In genomic region chr2:57516740-57517340, GRCh38 we compare ENCODE assay signal across 8 cellular contexts.
A peak's percentile ranks its signal among the peaks of the same experiment; 100 is the strongest.
DNase-seq lines count a peak whose midpoint lies in the region; ATAC-seq, FAIRE-seq and TF ChIP-seq lines count a peak whose summit lies in the region.

No MANE protein-coding gene starts in this region.

- no peaks in the 10 kb centered on the region for H3K27me3 ChIP-seq in bronchial epithelial cell (ENCODE audit: control insufficient read depth, insufficient read depth, low read length)
- no peaks in the 10 kb centered on the region for H3K27me3 ChIP-seq in MG63

- H3K4me3 Mint-ChIP-seq in activated T-cell treated with anti-CD3 and anti-CD28 coated beads, Interleukin-2, amount 50 U/mL, for 4 hours = no peak overlapping the region

- peak; percentile 68 for DNase-seq in DMS153 (lab: John Stamatoyannopoulos, UW)
- DNase-seq in NCI-H526 (lab: John Stamatoyannopoulos, UW) = peak; percentile 12 to 73
- DNase-seq in bronchial epithelial cell (ENCODE audit: low read depth) = peak; percentile 56
- peak; percentile 76 for DNase-seq in medulla oblongata (ENCODE audit: extremely low spot score)
- DNase-seq in activated T-cell treated with anti-CD3 and anti-CD28 coated beads, Interleukin-2, amount 50 U/mL, for 4 hours = no peak
- no peak for DNase-seq in MG63

- TF ChIP-seq CTCF in bronchial epithelial cell (IDR thresholded peaks at IDR 0.05; ENCODE audit: insufficient read depth, low read length, severe bottlenecking) = peak; percentile 33

- no peaks in the 10 kb centered on the region for H3K9me3 ChIP-seq in MG63

- H3K36me3 ChIP-seq in bronchial epithelial cell (ENCODE audit: control insufficient read depth, insufficient read depth, low read length) (no peaks in the 10 kb centered on the region), MG63 (no peaks in the 10 kb centered on the region)

- peaks cover 2% of the 10 kb centered on the region for H3K27me3 Mint-ChIP-seq in activated T-cell treated with anti-CD3 and anti-CD28 coated beads, Interleukin-2, amount 50 U/mL, for 4 hours (ENCODE audit: low read depth)

- H3K4me3 ChIP-seq in bronchial epithelial cell (ENCODE audit: low read depth, low read length) (no peak overlapping the region), MG63 (no peak overlapping the region)

- no peaks in the 10 kb centered on the region for H3K4me1 Mint-ChIP-seq in activated T-cell treated with anti-CD3 and anti-CD28 coated beads, Interleukin-2, amount 50 U/mL, for 4 hours (ENCODE audit: low read depth)

- H3K9me3 Mint-ChIP-seq in activated T-cell treated with anti-CD3 and anti-CD28 coated beads, Interleukin-2, amount 50 U/mL, for 4 hours = peaks cover 1% of the 10 kb centered on the region

- no peak for FAIRE-seq in bronchial epithelial cell (lab: Jason Lieb, UNC)

- ATAC-seq in GM19395 (IDR thresholded peaks at IDR 0.05; ENCODE audit: unreplicated experiment) (peak; percentile 96), HG03354 (IDR thresholded peaks at IDR 0.05; ENCODE audit: poor library complexity, severe bottlenecking, unreplicated experiment) (peak; percentile 98)
- no peak for ATAC-seq in activated T-cell treated with anti-CD3 and anti-CD28 coated beads, Interleukin-2, amount 50 U/mL, for 4 hours

- H3K36me3 Mint-ChIP-seq in activated T-cell treated with anti-CD3 and anti-CD28 coated beads, Interleukin-2, amount 50 U/mL, for 4 hours (ENCODE audit: insufficient read depth) = no peaks in the 10 kb centered on the region

Comparison
In these comparisons a context has a peak if more than half of its experiments do, and no peak if none do; other contexts are left out.
1. DNase-seq: peak in DMS153 (single experiment), NCI-H526 (2 of 2), bronchial epithelial cell (single experiment) and medulla oblongata (single experiment); none in activated T-cell treated with anti-CD3 and anti-CD28 coated beads, Interleukin-2, amount 50 U/mL, for 4 hours (single experiment) and MG63 (single experiment).
2. ATAC-seq: peak in GM19395 (single experiment) and HG03354 (single experiment); none in activated T-cell treated with anti-CD3 and anti-CD28 coated beads, Interleukin-2, amount 50 U/mL, for 4 hours (0 of 2).